ENCODE assay signal across 8 cellular contexts in the genomic region with DNA sequence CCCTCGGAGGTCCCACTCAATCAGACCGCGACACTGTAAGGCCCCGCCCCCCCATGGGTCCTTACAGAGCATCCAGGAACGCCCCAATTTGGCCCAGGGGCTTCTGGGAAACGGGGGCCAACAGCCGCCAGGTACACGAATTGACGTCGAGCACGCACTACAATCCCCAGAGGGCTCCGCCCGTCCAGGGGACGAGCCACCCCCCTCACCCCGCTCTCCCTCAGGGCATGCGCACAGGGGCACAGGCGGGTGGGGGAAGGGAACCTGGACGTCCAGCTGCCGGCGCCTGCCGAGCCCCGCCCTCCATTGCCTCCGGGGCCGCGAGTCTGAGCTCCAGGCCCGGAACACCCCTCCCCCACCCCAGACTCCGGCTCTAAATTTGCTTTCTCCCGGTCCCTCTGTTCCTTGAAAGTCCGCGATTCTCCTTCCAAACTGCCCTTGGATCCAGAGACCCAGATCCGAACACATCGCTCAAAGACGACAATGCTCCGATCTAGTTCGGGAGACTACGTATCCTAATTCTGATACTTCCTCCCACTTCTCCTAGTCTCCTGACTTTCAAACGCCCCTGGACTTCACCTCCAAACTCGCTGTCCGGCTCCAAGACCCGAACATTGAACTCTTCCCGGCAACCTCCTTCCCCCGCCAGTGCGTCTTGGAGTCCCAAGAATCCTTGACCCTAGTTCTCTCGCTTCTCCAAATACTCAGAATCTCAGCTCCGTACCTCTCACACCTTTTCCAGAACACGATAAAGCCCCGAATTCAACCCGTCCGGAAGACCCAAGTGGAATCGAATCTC. TPM values are rescaled to one million over a fixed set of nuclear protein-coding genes. Genes with fewer than 3 reads are reported as not detected.
DNase-seq lines count a peak whose midpoint lies in the region; ATAC-seq and TF ChIP-seq lines count a peak whose summit lies in the region.

No MANE protein-coding gene starts in this region.

- H3K9me3 Mint-ChIP-seq in activated CD4-positive, alpha-beta T cell treated with anti-CD3 and anti-CD28 coated beads, Interleukin-2, amount 10 ng/mL, durations not matched to agents 24 days and 14 days = no peaks in the 10 kb centered on the region

- H3K4me1 Mint-ChIP-seq in activated CD4-positive, alpha-beta T cell treated with anti-CD3 and anti-CD28 coated beads, Interleukin-2, amount 10 ng/mL, durations not matched to agents 24 days and 14 days = peaks cover 14% of the 10 kb centered on the region

- H3K27me3 ChIP-seq in BE2C = no peaks in the 10 kb centered on the region

- H3K9me3 ChIP-seq in BE2C = no peaks in the 10 kb centered on the region

- peak overlapping the region; percentile 96 for H3K27ac Mint-ChIP-seq in activated CD4-positive, alpha-beta T cell treated with anti-CD3 and anti-CD28 coated beads, Interleukin-2, amount 10 ng/mL, durations not matched to agents 24 days and 14 days

- H3K27ac ChIP-seq in coronary artery = peak overlapping the region; percentile 94 to 100

- H3K27me3 Mint-ChIP-seq in activated CD4-positive, alpha-beta T cell treated with anti-CD3 and anti-CD28 coated beads, Interleukin-2, amount 10 ng/mL, durations not matched to agents 24 days and 14 days = no peaks in the 10 kb centered on the region

- peak; percentile 100 for DNase-seq in BE2C
- peak; percentile 99 to 100 for DNase-seq in NCI-H526 (lab: John Stamatoyannopoulos, UW)
- peak; percentile 100 for DNase-seq in activated CD4-positive, alpha-beta T cell treated with anti-CD3 and anti-CD28 coated beads, Interleukin-2, amount 10 ng/mL, durations not matched to agents 24 days and 14 days
- DNase-seq in coronary artery (ENCODE audit: low spot score) = peak; percentile 100
- peak; percentile 100 for DNase-seq in left kidney (ENCODE audit: low read depth, low spot score)
- peak; percentile 100 for DNase-seq in stimulated activated CD4-positive, alpha-beta T cell treated with anti-CD3 and anti-CD28 coated beads, Interleukin-1b, Interleukin-23, amount 100 ng/mL, for 48 hours

- intact Hi-C loops in activated CD4-positive, alpha-beta T cell treated with anti-CD3 and anti-CD28 coated beads, Interleukin-2, amount 10 ng/mL, durations not matched to agents 24 days and 14 days (cut with micrococcal nuclease) = loop anchor here (1.0 to 5.0 kb wide), 7 partner anchors 10 to 471 kb away; a partner anchor contains a TSS

- H3K4me3 ChIP-seq in BE2C (ENCODE audit: low read depth, low read length) (peak overlapping the region; percentile 74), coronary artery (peak overlapping the region; percentile 96)

- H3K36me3 Mint-ChIP-seq in activated CD4-positive, alpha-beta T cell treated with anti-CD3 and anti-CD28 coated beads, Interleukin-2, amount 10 ng/mL, durations not matched to agents 24 days and 14 days (ENCODE audit: low read depth) = peaks cover 12% of the 10 kb centered on the region

- H3K4me3 Mint-ChIP-seq in activated CD4-positive, alpha-beta T cell treated with anti-CD3 and anti-CD28 coated beads, Interleukin-2, amount 10 ng/mL, durations not matched to agents 24 days and 14 days = peak overlapping the region; percentile 98

- H3K4me1 ChIP-seq in BE2C = peaks cover 9% of the 10 kb centered on the region

- TF ChIP-seq CTCF in BE2C (IDR thresholded peaks at IDR 0.05; ENCODE audit: low read depth, low read length) (no peak), coronary artery (IDR thresholded peaks at IDR 0.05) (no peak)

- peaks cover 23% of the 10 kb centered on the region for H3K36me3 ChIP-seq in BE2C

- ATAC-seq in GM19324 (IDR thresholded peaks at IDR 0.05; ENCODE audit: low FRiP score, unreplicated experiment) (peak; percentile 73), HG03460 (IDR thresholded peaks at IDR 0.05; ENCODE audit: unreplicated experiment) (peak; percentile 64)

RNA-seq across cellular contexts. Expression of a gene that starts 0.8 kb away (rescaled TPM):
- 77.4 TPM for polyA plus RNA-seq in BE2C (2012; ENCODE audit: insufficient read depth, insufficient read length, low read depth)
- total RNA-seq in activated CD4-positive, alpha-beta T cell treated with anti-CD3 and anti-CD28 coated beads, Interleukin-2, amount 10 ng/mL, durations not matched to agents 24 days and 14 days = 10.8 and 12.5 TPM in 2 replicates

RNA-seq across cellular contexts. Expression of a gene that starts 17.5 kb away (rescaled TPM):
- polyA plus RNA-seq in BE2C (2012; ENCODE audit: insufficient read depth, insufficient read length, low read depth) = 18.5 TPM
- 19.3 and 20.8 TPM in 2 replicates for total RNA-seq in activated CD4-positive, alpha-beta T cell treated with anti-CD3 and anti-CD28 coated beads, Interleukin-2, amount 10 ng/mL, durations not matched to agents 24 days and 14 days

RNA-seq across cellular contexts. Expression of a gene that starts 22.2 kb away (rescaled TPM):
- 3.4 TPM for polyA plus RNA-seq in BE2C (2012; ENCODE audit: insufficient read depth, insufficient read length, low read depth)
- total RNA-seq in activated CD4-positive, alpha-beta T cell treated with anti-CD3 and anti-CD28 coated beads, Interleukin-2, amount 10 ng/mL, durations not matched to agents 24 days and 14 days = 7.5 and 10.6 TPM in 2 replicates

RNA-seq across cellular contexts. Expression of a gene that starts 23.5 kb away (rescaled TPM):
- 36.8 TPM for polyA plus RNA-seq in BE2C (2012; ENCODE audit: insufficient read depth, insufficient read length, low read depth)
- 0.36 and 0.51 TPM in 2 replicates for total RNA-seq in activated CD4-positive, alpha-beta T cell treated with anti-CD3 and anti-CD28 coated beads, Interleukin-2, amount 10 ng/mL, durations not matched to agents 24 days and 14 days

RNA-seq across cellular contexts. Expression of a gene that starts 30.2 kb away (rescaled TPM):
- 0.62 TPM for polyA plus RNA-seq in BE2C (2012; ENCODE audit: insufficient read depth, insufficient read length, low read depth)
- total RNA-seq in activated CD4-positive, alpha-beta T cell treated with anti-CD3 and anti-CD28 coated beads, Interleukin-2, amount 10 ng/mL, durations not matched to agents 24 days and 14 days = 0.84 and 0.90 TPM in 2 replicates

Comparison
In these comparisons a context has a peak if more than half of its experiments do, and no peak if none do; other contexts are left out.
1. Peak in every context shown above with its lines: DNase-seq, ATAC-seq, H3K4me3 ChIP-seq and H3K27ac ChIP-seq.